11 cellular contexts compared by ENCODE assay signal in genomic region chr6:27720607-27721580, GRCh38.
DNase-seq lines count a peak whose midpoint lies in the region; ATAC-seq and TF ChIP-seq lines count a peak whose summit lies in the region.
"Had no signal": no experiment of that assay in that cellular context is flagged by ENCODE, and none has a peak within 500 bp of the region (broad histone marks: within the 10 kb centered on the region; RNA-seq: fewer than 3 reads in every experiment).

No MANE protein-coding gene starts in this region.

- no peak for DNase-seq in T-helper 2 cell treated with Interferon-gamma antibody and Interleukin-4, amounts not matched to agents 5 μg/mL and 100 μg/mL, for 36 hours (ENCODE audit: low spot score)
- DNase-seq in T-helper 2 cell (no peak), MG63 (peak; percentile 90), dermis blood vessel endothelial cell (peak; percentile 30), neuronal stem cell (ENCODE audit: low spot score) (peak; percentile 5), left lung (no peak), CD1c-positive myeloid dendritic cell (ENCODE audit: extremely low spot score) (no peak)
- DNase-seq: NCI-H1092 treated with DMSO at 0.1 percent for 48 hours had no signal

- no peak overlapping the region for H2BK12ac ChIP-seq in neuronal stem cell (ENCODE audit: low read length)

- H3K4me2 ChIP-seq in neuronal stem cell (ENCODE audit: insufficient read depth, low read length, poor library complexity, severe bottlenecking), result peak overlapping the region; percentile 45
- H3K4me2 ChIP-seq: BLaER1 had no signal

- H3K4me3 Mint-ChIP-seq in T-helper 2 cell treated with Interferon-gamma antibody and Interleukin-4, amounts not matched to agents 5 μg/mL and 100 μg/mL, for 36 hours, result peak overlapping the region; percentile 48

- H2BK15ac ChIP-seq in neuronal stem cell (ENCODE audit: low read length), result no peak overlapping the region

- H3K27ac ChIP-seq in neuronal stem cell (replicated peaks; ENCODE audit: low read length), result no peak overlapping the region
- no peak overlapping the region for H3K27ac ChIP-seq in left lung
- H3K27ac ChIP-seq: BLaER1 had no signal

- peaks cover 16% of the 10 kb centered on the region for H3K4me1 Mint-ChIP-seq in T-helper 2 cell treated with Interferon-gamma antibody and Interleukin-4, amounts not matched to agents 5 μg/mL and 100 μg/mL, for 36 hours (ENCODE audit: low read depth)

- H2AFZ ChIP-seq in neuronal stem cell (ENCODE audit: low read length), result peak overlapping the region; percentile 13

- no peak overlapping the region for H4K91ac ChIP-seq in neuronal stem cell (ENCODE audit: low read depth, low read length, poor library complexity)

- no peak overlapping the region for H3K9ac ChIP-seq in neuronal stem cell (ENCODE audit: low read depth, low read length, poor library complexity)
- H3K9ac ChIP-seq: BLaER1 had no signal

- no peak overlapping the region for H3K4ac ChIP-seq in neuronal stem cell (ENCODE audit: low read length)

- H3K36me3 Mint-ChIP-seq in T-helper 2 cell treated with Interferon-gamma antibody and Interleukin-4, amounts not matched to agents 5 μg/mL and 100 μg/mL, for 36 hours (ENCODE audit: low read depth), result no peaks in the 10 kb centered on the region

- no peaks in the 10 kb centered on the region for H3K79me1 ChIP-seq in neuronal stem cell (ENCODE audit: low read depth, low read length)

- no peak overlapping the region for H3K27ac Mint-ChIP-seq in T-helper 2 cell treated with Interferon-gamma antibody and Interleukin-4, amounts not matched to agents 5 μg/mL and 100 μg/mL, for 36 hours

- no peaks in the 10 kb centered on the region for H3K4me1 ChIP-seq in neuronal stem cell (ENCODE audit: control insufficient read depth in 2 of 2, insufficient read depth in 1 of 2, low read depth in 1 of 2, low read length in 2 of 2)
- no peaks in the 10 kb centered on the region for H3K4me1 ChIP-seq in left lung
- H3K4me1 ChIP-seq: BLaER1 had no signal

- no peaks in the 10 kb centered on the region for H3K9me3 ChIP-seq in MG63
- H3K9me3 ChIP-seq in neuronal stem cell (replicated peaks in 1 of 2; ENCODE audit: control insufficient read depth in 2 of 2, insufficient read depth in 1 of 2, low read depth in 1 of 2, low read length in 2 of 2), result no peaks in the 10 kb centered on the region
- no peaks in the 10 kb centered on the region for H3K9me3 ChIP-seq in left lung
- H3K9me3 ChIP-seq: BLaER1 had no signal

- H3K27me3 ChIP-seq in MG63 (no peaks in the 10 kb centered on the region), neuronal stem cell (ENCODE audit: control insufficient read depth in 3 of 3, insufficient read depth in 3 of 3, low read depth in 1 of 3, low read length in 3 of 3) (no peaks in the 10 kb centered on the region), left lung (peaks cover 0 to 68% of the 10 kb centered on the region in 2 donors)
- H3K27me3 ChIP-seq: BLaER1 had no signal

- H3K4me3 ChIP-seq in MG63, result peak overlapping the region; percentile 57
- no peak overlapping the region for H3K4me3 ChIP-seq in neuronal stem cell (ENCODE audit: low read length in 2 of 2)
- no peak overlapping the region for H3K4me3 ChIP-seq in left lung
- H3K4me3 ChIP-seq: BLaER1 had no signal

- no peak overlapping the region for H3K18ac ChIP-seq in neuronal stem cell (ENCODE audit: low read length)

- H2AK5ac ChIP-seq in neuronal stem cell (ENCODE audit: low read depth, low read length), result no peak overlapping the region

- no peak overlapping the region for H3K23ac ChIP-seq in neuronal stem cell (ENCODE audit: low read depth, low read length, poor library complexity)

- no peak overlapping the region for H4K8ac ChIP-seq in neuronal stem cell (ENCODE audit: low read depth, low read length)

- peaks cover 36% of the 10 kb centered on the region for H3K27me3 Mint-ChIP-seq in T-helper 2 cell treated with Interferon-gamma antibody and Interleukin-4, amounts not matched to agents 5 μg/mL and 100 μg/mL, for 36 hours (ENCODE audit: low read depth)

- H3K36me3 ChIP-seq in MG63 (no peaks in the 10 kb centered on the region), neuronal stem cell (replicated peaks in 1 of 2; ENCODE audit: control insufficient read depth in 2 of 2, insufficient read depth in 2 of 2, low read length in 2 of 2) (no peaks in the 10 kb centered on the region), left lung (no peaks in the 10 kb centered on the region)
- H3K36me3 ChIP-seq: BLaER1 had no signal

- no peak overlapping the region for H3K14ac ChIP-seq in neuronal stem cell (ENCODE audit: low read length)

- intact Hi-C loops in left lung (cut with DNase I), result no loop called here

- ATAC-seq in left lung (no peak), HG03432 (IDR thresholded peaks at IDR 0.05; ENCODE audit: unreplicated experiment) (no peak)
- ATAC-seq: activated CD4-positive, CD25-positive, alpha-beta regulatory T cell treated with anti-CD3 and anti-CD28 coated beads, Interleukin-2, amount 50 U/mL, for 24 hours had no signal

- TF ChIP-seq CTCF in left lung (IDR thresholded peaks at IDR 0.05), result no peak

- no peak overlapping the region for H2BK120ac ChIP-seq in neuronal stem cell (ENCODE audit: low read depth, low read length)

- no peaks in the 10 kb centered on the region for H3K9me3 Mint-ChIP-seq in T-helper 2 cell treated with Interferon-gamma antibody and Interleukin-4, amounts not matched to agents 5 μg/mL and 100 μg/mL, for 36 hours

- no peak overlapping the region for H2BK5ac ChIP-seq in neuronal stem cell (ENCODE audit: low read length)

- WGBS in neuronal stem cell (ENCODE audit: extremely low coverage in 2 of 2, insufficient read length in 2 of 2, insufficient replicate concordance in 1 of 2), 2 donors, result no CpG with 5 or more reads among the region's 19 CpGs

Comparison
In these comparisons a context has a peak if more than half of its experiments do, and no peak if none do; other contexts are left out.
1. DNase-seq: peak in MG63 (single experiment), dermis blood vessel endothelial cell (single experiment) and neuronal stem cell (single experiment); none in T-helper 2 cell treated with Interferon-gamma antibody and Interleukin-4, amounts not matched to agents 5 μg/mL and 100 μg/mL, for 36 hours (single experiment), T-helper 2 cell (0 of 5), left lung (0 of 2) and CD1c-positive myeloid dendritic cell (single experiment).